22 cellular contexts compared by ENCODE assay signal in the genomic region with DNA sequence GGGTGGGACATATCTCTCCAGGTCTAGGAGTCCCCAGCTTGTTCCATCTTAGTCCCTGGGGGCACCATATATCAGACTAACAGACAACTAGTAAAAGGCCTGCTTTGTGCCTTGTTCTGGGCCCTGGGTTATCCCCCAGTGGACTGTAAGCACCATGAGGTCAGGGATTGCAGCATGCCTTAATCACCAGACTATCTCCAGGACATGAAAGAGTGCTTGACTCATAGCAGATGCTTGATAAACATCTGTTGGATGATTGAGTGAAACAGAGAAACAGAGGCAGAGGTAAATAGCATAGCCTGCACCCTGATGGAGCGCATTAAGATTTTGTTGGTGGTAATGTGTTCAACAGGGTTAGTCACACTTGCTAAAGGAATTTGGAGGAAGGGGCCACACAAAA.
"Had no signal": no experiment of that assay in that cellular context is flagged by ENCODE, and none has a peak within 500 bp of the region (broad histone marks: within the 10 kb centered on the region; RNA-seq: fewer than 3 reads in every experiment).

No MANE protein-coding gene starts in this region.

- H3K27me3 Mint-ChIP-seq: activated naive CD4-positive, alpha-beta T cell treated with anti-CD3 and anti-CD28 coated beads, Interleukin-2, amount 10 ng/mL, durations not matched to agents 7 days and 5 days; activated naive CD8-positive, alpha-beta T cell treated with anti-CD3 and anti-CD28 coated beads, Interleukin-2, amount 50 U/mL, for 24 hours; natural killer cell treated with Interleukin-12 subunit alpha and Interleukin-12 subunit beta and Interleukin-15 and Interleukin-18, amount 100 ng/mL, for 72 hours; T-cell had no signal

- ATAC-seq: activated naive CD8-positive, alpha-beta T cell treated with anti-CD3 and anti-CD28 coated beads, Interleukin-2, amount 50 U/mL, for 24 hours; natural killer cell treated with Interleukin-12 subunit alpha and Interleukin-12 subunit beta and Interleukin-15 and Interleukin-18, amount 100 ng/mL, for 72 hours; right lobe of liver; stimulated activated naive B cell treated with anti-CD40 and anti-IgM and Interleukin-4, amounts not matched to agents 10 μg/mL and 1 μg/mL and 100 μg/mL, for 72 hours; T-cell; WTC11 had no signal

- H3K4me3 Mint-ChIP-seq: activated naive CD4-positive, alpha-beta T cell treated with anti-CD3 and anti-CD28 coated beads, Interleukin-2, amount 10 ng/mL, durations not matched to agents 7 days and 5 days; activated naive CD8-positive, alpha-beta T cell treated with anti-CD3 and anti-CD28 coated beads, Interleukin-2, amount 50 U/mL, for 24 hours; mesothelial cell of epicardium; natural killer cell treated with Interleukin-12 subunit alpha and Interleukin-12 subunit beta and Interleukin-15 and Interleukin-18, amount 100 ng/mL, for 72 hours; stimulated activated naive B cell treated with anti-CD40 and anti-IgM and Interleukin-4, amounts not matched to agents 10 μg/mL and 1 μg/mL and 100 μg/mL, for 72 hours; T-cell; WTC11 had no signal

- H3K4me3 ChIP-seq: breast epithelium, esophagus squamous epithelium, lung, right lobe of liver, tibial nerve, uterus had no signal

- H3K9me3 Mint-ChIP-seq: activated naive CD4-positive, alpha-beta T cell treated with anti-CD3 and anti-CD28 coated beads, Interleukin-2, amount 10 ng/mL, durations not matched to agents 7 days and 5 days; natural killer cell treated with Interleukin-12 subunit alpha and Interleukin-12 subunit beta and Interleukin-15 and Interleukin-18, amount 100 ng/mL, for 72 hours; T-cell had no signal

- H3K27ac ChIP-seq: breast epithelium, esophagus squamous epithelium, neutrophil, parathyroid adenoma, right lobe of liver, tibial nerve, uterus had no signal

- H3K27ac Mint-ChIP-seq: activated naive CD4-positive, alpha-beta T cell treated with anti-CD3 and anti-CD28 coated beads, Interleukin-2, amount 10 ng/mL, durations not matched to agents 7 days and 5 days; mesothelial cell of epicardium; natural killer cell treated with Interleukin-12 subunit alpha and Interleukin-12 subunit beta and Interleukin-15 and Interleukin-18, amount 100 ng/mL, for 72 hours; stimulated activated naive B cell treated with anti-CD40 and anti-IgM and Interleukin-4, amounts not matched to agents 10 μg/mL and 1 μg/mL and 100 μg/mL, for 72 hours; T-cell; WTC11 had no signal

- H3K27me3 ChIP-seq: breast epithelium, esophagus squamous epithelium, neutrophil, right lobe of liver, tibial nerve, uterus had no signal

- DNase-seq: activated CD4-positive, alpha-beta T cell treated with anti-CD3 and anti-CD28 coated beads for 4 hours; activated effector memory CD4-positive, alpha-beta T cell treated with Interleukin-2 at 50 U/mL for 16 hours; activated naive CD4-positive, alpha-beta T cell treated with anti-CD3 and anti-CD28 coated beads, Interleukin-2, amount 10 ng/mL, durations not matched to agents 7 days and 5 days; activated naive CD8-positive, alpha-beta T cell treated with anti-CD3 and anti-CD28 coated beads, Interleukin-2, amount 50 U/mL, for 24 hours; anterior cingulate cortex; dermis blood vessel endothelial cell; effector memory CD4-positive, alpha-beta T cell; esophagus squamous epithelium; right lobe of liver; SK-N-SH; stimulated activated CD4-positive, alpha-beta T cell treated with anti-CD3 and anti-CD28 coated beads, Interleukin-4, amount 100 ng/mL, for 4 hours; stimulated activated naive B cell treated with anti-CD40 and anti-IgM and Interleukin-4, amounts not matched to agents 10 μg/mL and 1 μg/mL and 100 μg/mL, for 72 hours; T-cell; uterus had no signal

- H3K36me3 Mint-ChIP-seq: mesothelial cell of epicardium; stimulated activated naive B cell treated with anti-CD40 and anti-IgM and Interleukin-4, amounts not matched to agents 10 μg/mL and 1 μg/mL and 100 μg/mL, for 72 hours; WTC11 had no signal

- H3K9me3 ChIP-seq: breast epithelium, esophagus squamous epithelium, neutrophil, right lobe of liver, SK-N-SH, tibial nerve, uterus had no signal

- H3K4me1 ChIP-seq: parathyroid adenoma, right lobe of liver had no signal

- H3K36me3 ChIP-seq: breast epithelium, uterus had no signal

- H3K4me1 Mint-ChIP-seq: WTC11 had no signal
